Comparison of ENCODE assay signal across 8 cellular contexts in genomic region chr15:78069052-78069414, GRCh38. TPM values are rescaled to one million over a fixed set of nuclear protein-coding genes. Genes with fewer than 3 reads are reported as not detected.
A peak's percentile ranks its signal among the peaks of the same experiment; 100 is the strongest.
DNase-seq lines count a peak whose midpoint lies in the region; TF ChIP-seq lines count a peak whose summit lies in the region.

No MANE protein-coding gene starts in this region.

- peaks cover 18% of the 10 kb centered on the region for H3K36me3 Mint-ChIP-seq in activated CD4-positive, alpha-beta T cell treated with anti-CD3 and anti-CD28 coated beads, Interleukin-2, amount 10 ng/mL, durations not matched to agents 7 days and 5 days (ENCODE audit: low read depth)

- H3K9me3 Mint-ChIP-seq in activated CD4-positive, alpha-beta T cell treated with anti-CD3 and anti-CD28 coated beads, Interleukin-2, amount 10 ng/mL, durations not matched to agents 7 days and 5 days, result no peaks in the 10 kb centered on the region

- H3K27ac Mint-ChIP-seq in activated CD4-positive, alpha-beta T cell treated with anti-CD3 and anti-CD28 coated beads, Interleukin-2, amount 10 ng/mL, durations not matched to agents 7 days and 5 days, result peak overlapping the region; percentile 92

- H3K4me3 Mint-ChIP-seq in activated CD4-positive, alpha-beta T cell treated with anti-CD3 and anti-CD28 coated beads, Interleukin-2, amount 10 ng/mL, durations not matched to agents 7 days and 5 days, result peak overlapping the region; percentile 66

- CTCF ChIA-PET in activated CD4-positive, alpha-beta T cell treated with anti-CD3 and anti-CD28 coated beads, Interleukin-2, amount 10 ng/mL, durations not matched to agents 7 days and 5 days (lab: Charles Lee), result interaction anchor here (1.2 to 9.0 kb wide), 6 partner anchors 9 to 69 kb away, joined by 3 to 73 read pairs (median 6); no protein-coding TSS in a partner anchor
- CTCF ChIA-PET in HEK293T (lab: Yijun Ruan, JAX), result no interaction called here

- TF ChIP-seq CTCF in epithelial cell of proximal tubule (conservative IDR thresholded peaks at IDR 0.05; ENCODE audit: low read depth, low read length), result peak; percentile 15

- no peak overlapping the region for H3K4me3 ChIP-seq in epithelial cell of proximal tubule (ENCODE audit: low read depth, low read length)

- DNase-seq in activated CD4-positive, alpha-beta T cell treated with anti-CD3 and anti-CD28 coated beads, Interleukin-2, amount 10 ng/mL, durations not matched to agents 7 days and 5 days, result no peak
- no peak for DNase-seq in activated CD4-positive, alpha-beta T cell treated with anti-CD3 and anti-CD28 coated beads for 48 hours
- DNase-seq in Kasumi-1 (lab: John Stamatoyannopoulos, UW) (peak; percentile 42 to 49), epithelial cell of proximal tubule (ENCODE audit: low read depth) (no peak), NCI-H1092 treated with DMSO at 0.1 percent for 48 hours (lab: John Stamatoyannopoulos, UW) (no peak), HEK293T (ENCODE audit: extremely low spot score) (no peak), C1 segment of cervical spinal cord (lab: John Stamatoyannopoulos, UW) (no peak)

- POLR2A ChIA-PET in activated CD4-positive, alpha-beta T cell treated with anti-CD3 and anti-CD28 coated beads, Interleukin-2, amount 10 ng/mL, durations not matched to agents 7 days and 5 days (lab: Charles Lee), result no interaction called here
- POLR2A ChIA-PET in HEK293T (lab: Yijun Ruan, JAX), result no interaction called here

- peaks cover 31% of the 10 kb centered on the region for H3K4me1 Mint-ChIP-seq in activated CD4-positive, alpha-beta T cell treated with anti-CD3 and anti-CD28 coated beads, Interleukin-2, amount 10 ng/mL, durations not matched to agents 7 days and 5 days

- H3K27ac ChIP-seq in temporal lobe (ENCODE audit: low read depth, low read length), result peak overlapping the region; percentile 23

- no peaks in the 10 kb centered on the region for H3K27me3 Mint-ChIP-seq in activated CD4-positive, alpha-beta T cell treated with anti-CD3 and anti-CD28 coated beads, Interleukin-2, amount 10 ng/mL, durations not matched to agents 7 days and 5 days

TF ChIP-seq in HEK293T, 16 proteins besides CTCF, POLR2A, EP300 and RAD21:
- TF ChIP-seq SP1 (IDR thresholded peaks at IDR 0.05) (no peak), ZNF384 (IDR thresholded peaks at IDR 0.05) (no peak), CTBP1 (IDR thresholded peaks at IDR 0.05; ENCODE audit: borderline replicate concordance) (no peak), FOXK2 (IDR thresholded peaks at IDR 0.05) (no peak), HDGF (IDR thresholded peaks at IDR 0.05; ENCODE audit: borderline replicate concordance) (no peak), SUZ12 (IDR thresholded peaks at IDR 0.05) (no peak), FOXM1 (IDR thresholded peaks at IDR 0.05; ENCODE audit: borderline replicate concordance) (no peak), NFRKB (IDR thresholded peaks at IDR 0.05) (no peak), ELF4 (IDR thresholded peaks at IDR 0.05) (no peak), PKNOX1 (IDR thresholded peaks at IDR 0.05) (no peak), ARNT (IDR thresholded peaks at IDR 0.05) (no peak)

RNA-seq across cellular contexts. Expression of gene TBC1D2B, which starts 8.5 kb away (rescaled TPM):
- 10 to 100 TPM; 77.2 to 83.7 TPM for total RNA-seq in activated CD4-positive, alpha-beta T cell treated with anti-CD3 and anti-CD28 coated beads, Interleukin-2, amount 10 ng/mL, durations not matched to agents 7 days and 5 days
- 15.0 and 21.3 TPM in 2 replicates for total RNA-seq in epithelial cell of proximal tubule
- total RNA-seq in temporal lobe, result 10.1 TPM

RNA-seq across cellular contexts. Expression of gene SH2D7, which starts 23.3 kb away (rescaled TPM):
- total RNA-seq in activated CD4-positive, alpha-beta T cell treated with anti-CD3 and anti-CD28 coated beads, Interleukin-2, amount 10 ng/mL, durations not matched to agents 7 days and 5 days, result not detected
- total RNA-seq in epithelial cell of proximal tubule, result not detected in 2 replicates
- total RNA-seq in temporal lobe, result not detected

Comparison
In these comparisons a context has a peak if more than half of its experiments do, and no peak if none do; other contexts are left out.
1. DNase-seq: peak in Kasumi-1 (2 of 2); none in activated CD4-positive, alpha-beta T cell treated with anti-CD3 and anti-CD28 coated beads, Interleukin-2, amount 10 ng/mL, durations not matched to agents 7 days and 5 days (single experiment), activated CD4-positive, alpha-beta T cell treated with anti-CD3 and anti-CD28 coated beads for 48 hours (single experiment), epithelial cell of proximal tubule (single experiment), NCI-H1092 treated with DMSO at 0.1 percent for 48 hours (single experiment), HEK293T (single experiment) and C1 segment of cervical spinal cord (0 of 14).